Comparison of ENCODE assay signal across 18 cellular contexts in the genomic region with DNA sequence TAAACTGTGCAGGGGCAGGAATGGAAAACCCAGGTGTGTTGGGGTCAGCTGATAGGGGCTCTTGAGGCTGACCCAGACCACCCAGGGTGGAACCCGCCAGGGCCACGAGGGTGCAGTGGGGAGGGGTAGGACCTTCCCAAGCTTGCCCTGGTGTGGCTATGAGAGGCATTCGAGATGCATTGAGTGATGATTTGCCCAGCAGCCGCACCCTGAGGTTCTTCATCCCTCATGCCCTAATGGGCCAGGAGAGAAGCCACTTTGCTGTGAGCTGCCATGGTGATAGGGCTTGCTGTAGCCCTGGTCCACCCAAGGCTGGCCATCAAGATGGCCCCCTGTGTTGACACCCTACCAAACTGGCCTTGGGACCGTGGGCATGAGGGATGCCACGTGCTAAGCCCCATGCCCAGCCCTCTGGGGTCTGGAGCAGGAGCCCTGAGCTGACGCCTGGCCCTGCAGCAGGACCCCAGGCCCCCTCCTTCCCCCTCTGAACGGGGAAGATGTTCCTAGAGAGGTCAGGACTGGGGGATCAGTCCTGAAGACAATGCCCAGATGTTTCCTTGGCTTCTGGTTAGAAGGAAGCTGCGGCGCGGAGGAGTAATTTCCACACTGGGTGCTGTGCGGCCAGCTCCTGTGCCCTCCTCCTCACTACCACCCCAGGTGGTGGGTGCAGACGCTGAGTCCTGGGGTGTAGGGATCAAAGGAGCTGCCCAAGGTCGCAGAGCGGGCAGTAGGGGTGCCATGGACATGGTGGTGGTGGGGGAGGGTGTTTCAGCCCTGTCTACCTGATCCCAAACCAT.
"Had no signal": no experiment of that assay in that cellular context is flagged by ENCODE, and none has a peak within 500 bp of the region (broad histone marks: within the 10 kb centered on the region; RNA-seq: fewer than 3 reads in every experiment).

No MANE protein-coding gene starts in this region.

- H3K4me1 ChIP-seq: ascending aorta, parathyroid adenoma, transverse colon had no signal

- H3K27ac ChIP-seq: ascending aorta, heart left ventricle, neutrophil, parathyroid adenoma, suprapubic skin, transverse colon had no signal

- H3K79me2 ChIP-seq: parathyroid adenoma had no signal

- H2AFZ ChIP-seq: parathyroid adenoma had no signal

- H3K9me3 ChIP-seq: ascending aorta, gastrocnemius medialis, heart left ventricle, neutrophil, suprapubic skin, transverse colon had no signal

- DNase-seq: activated CD4-positive, alpha-beta T cell treated with anti-CD3 and anti-CD28 coated beads, Interleukin-2, amount 50 U/mL, for 1 hour; activated CD8-positive, alpha-beta memory T cell treated with anti-CD3 and anti-CD28 coated beads, Interleukin-2, amount 50 U/mL, for 4 hours; activated naive CD4-positive, alpha-beta T cell treated with anti-CD3 and anti-CD28 coated beads, Interleukin-2, amount 50 U/mL, for 16 hours; activated T-cell treated with anti-CD3 and anti-CD28 coated beads, Interleukin-2, amount 50 U/mL, for 4 hours; effector CD4-positive, alpha-beta T cell; gastrocnemius medialis; immature natural killer cell; natural killer cell; stimulated activated naive CD8-positive, alpha-beta T cell treated with anti-CD3 and anti-CD28 coated beads, Interleukin-15, amount 100 ng/mL, for 72 hours; T-cell; T-helper 9 cell; transverse colon had no signal

- H3K9ac ChIP-seq: parathyroid adenoma had no signal

- H3K4me3 ChIP-seq: ascending aorta, gastrocnemius medialis, heart left ventricle, lung, suprapubic skin, transverse colon had no signal

- H3K27me3 ChIP-seq: ascending aorta, gastrocnemius medialis, neutrophil, suprapubic skin, transverse colon had no signal

- H3K36me3 ChIP-seq: ascending aorta, gastrocnemius medialis, heart left ventricle, neutrophil, suprapubic skin, transverse colon had no signal
